Comparison of ENCODE assay signal across 8 cellular contexts in the genomic region with DNA sequence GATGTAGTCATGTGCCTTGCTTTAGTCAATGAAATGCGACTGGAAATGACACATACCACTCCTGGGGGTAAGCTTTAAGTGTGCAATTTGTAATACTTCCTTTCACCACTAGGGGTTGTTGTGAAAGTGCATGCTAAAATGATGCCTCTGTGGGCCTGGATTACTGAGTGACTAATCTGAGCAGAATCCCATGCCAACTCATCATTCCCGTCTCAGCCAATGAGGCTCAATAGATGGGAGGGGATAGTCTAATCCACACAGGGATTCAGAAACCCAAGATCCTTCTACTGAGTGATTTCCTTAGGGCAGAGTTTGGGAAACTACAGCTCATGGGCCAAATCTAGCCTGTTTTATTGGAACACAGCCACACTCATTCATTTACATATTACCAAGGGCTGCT. TPM values are rescaled to one million over a fixed set of nuclear protein-coding genes. Genes with fewer than 3 reads are reported as not detected.
A peak's percentile ranks its signal among the peaks of the same experiment; 100 is the strongest.
DNase-seq lines count a peak whose midpoint lies in the region; ATAC-seq and TF ChIP-seq lines count a peak whose summit lies in the region.

No MANE protein-coding gene starts in this region.

- H3K27ac ChIP-seq in SJCRH30, result no peak overlapping the region

- ATAC-seq in GM18498 (IDR thresholded peaks at IDR 0.05; ENCODE audit: unreplicated experiment) (peak; percentile 86), HG03280 (IDR thresholded peaks at IDR 0.05; ENCODE audit: unreplicated experiment) (peak; percentile 76)

- no peaks in the 10 kb centered on the region for H3K4me1 ChIP-seq in SJCRH30

- H3K27me3 ChIP-seq in SJCRH30, result no peaks in the 10 kb centered on the region

- no peaks in the 10 kb centered on the region for H3K36me3 ChIP-seq in SJCRH30

- TF ChIP-seq CTCF in AG09319 (IDR thresholded peaks at IDR 0.05; ENCODE audit: low read depth, low read length), result peak; percentile 30

- no peak overlapping the region for H3K4me3 ChIP-seq in SJCRH30

- no peaks in the 10 kb centered on the region for H3K9me3 ChIP-seq in SJCRH30 (replicated peaks)

- no peak for DNase-seq in AG09319 (ENCODE audit: extremely low read depth, low read depth)
- DNase-seq in SJCRH30, result peak; percentile 26 to 55
- peak; percentile 57 for DNase-seq in glomerular visceral epithelial cell (ENCODE audit: extremely low spot score)
- DNase-seq in superior temporal gyrus (ENCODE audit: extremely low spot score), result no peak
- DNase-seq in NK-92 (lab: John Stamatoyannopoulos, UW; ENCODE audit: unreplicated experiment), result no peak
- no peak for DNase-seq in UCSD-AML1 (lab: John Stamatoyannopoulos, UW; ENCODE audit: unreplicated experiment)

RNA-seq across cellular contexts. Expression of a gene that starts 54.0 kb away (rescaled TPM):
- not detected in 2 replicates for total RNA-seq in SJCRH30 (2014; rRNA removed; shearing (Covaris generic))

Comparison
In these comparisons a context has a peak if more than half of its experiments do, and no peak if none do; other contexts are left out.
1. DNase-seq: peak in SJCRH30 (2 of 2) and glomerular visceral epithelial cell (single experiment); none in AG09319 (single experiment), superior temporal gyrus (single experiment), NK-92 (single experiment) and UCSD-AML1 (single experiment).